In the genomic region with DNA sequence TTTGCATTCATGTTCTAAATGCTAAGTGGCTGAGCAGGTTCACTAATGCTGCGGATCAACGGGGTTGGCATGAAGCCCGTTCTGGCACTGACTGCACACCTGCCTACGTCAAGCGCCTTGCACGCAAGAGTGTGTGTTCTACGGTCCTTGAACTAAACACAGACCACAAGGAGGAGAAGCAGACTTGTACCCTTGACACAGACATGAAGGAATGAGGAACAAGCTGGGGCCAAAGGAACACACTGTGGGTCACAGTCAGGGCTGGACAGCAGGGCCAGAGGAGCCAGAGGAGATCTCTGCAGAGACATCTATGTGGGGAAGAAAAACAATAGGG, we compare ENCODE assay signal across 20 cellular contexts. TPM values are rescaled to one million over a fixed set of nuclear protein-coding genes. Genes with fewer than 3 reads are reported as not detected.
DNase-seq lines count a peak whose midpoint lies in the region; ATAC-seq and TF ChIP-seq lines count a peak whose summit lies in the region.
"Had no signal": no experiment of that assay in that cellular context is flagged by ENCODE, and none has a peak within 500 bp of the region (broad histone marks: within the 10 kb centered on the region; RNA-seq: fewer than 3 reads in every experiment).

No MANE protein-coding gene starts in this region.

- H3K4me3 Mint-ChIP-seq in nephron = no peak overlapping the region
- H3K4me3 Mint-ChIP-seq in activated T-cell treated with anti-CD3 and anti-CD28 coated beads, Interleukin-2, amount 50 U/mL, for 72 hours = no peak overlapping the region
- H3K4me3 Mint-ChIP-seq: CD4-positive, CD25-positive, alpha-beta regulatory T cell; naive thymus-derived CD4-positive, alpha-beta T cell; T-cell; WTC11 had no signal

- TF ChIP-seq POLR2A in NB4 (IDR thresholded peaks at IDR 0.05; ENCODE audit: extremely low read depth, insufficient read length) = no peak

- no peaks in the 10 kb centered on the region for H3K9me3 Mint-ChIP-seq in nephron
- no peaks in the 10 kb centered on the region for H3K9me3 Mint-ChIP-seq in activated T-cell treated with anti-CD3 and anti-CD28 coated beads, Interleukin-2, amount 50 U/mL, for 72 hours
- H3K9me3 Mint-ChIP-seq: CD4-positive, CD25-positive, alpha-beta regulatory T cell; naive thymus-derived CD4-positive, alpha-beta T cell; T-cell; WTC11 had no signal

- peaks cover 40% of the 10 kb centered on the region for H3K4me1 Mint-ChIP-seq in nephron
- H3K4me1 Mint-ChIP-seq in activated T-cell treated with anti-CD3 and anti-CD28 coated beads, Interleukin-2, amount 50 U/mL, for 72 hours (ENCODE audit: low read depth) = no peaks in the 10 kb centered on the region
- H3K4me1 Mint-ChIP-seq: CD4-positive, CD25-positive, alpha-beta regulatory T cell; naive thymus-derived CD4-positive, alpha-beta T cell; T-cell had no signal

- H3K27ac Mint-ChIP-seq in nephron = peak overlapping the region; percentile 74 to 93 (median 88)
- H3K27ac Mint-ChIP-seq in activated T-cell treated with anti-CD3 and anti-CD28 coated beads, Interleukin-2, amount 50 U/mL, for 72 hours = no peak overlapping the region
- H3K27ac Mint-ChIP-seq: CD4-positive, CD25-positive, alpha-beta regulatory T cell; T-cell; WTC11 had no signal

- H3K27me3 Mint-ChIP-seq in nephron (ENCODE audit: low read depth) = no peaks in the 10 kb centered on the region
- H3K27me3 Mint-ChIP-seq in activated T-cell treated with anti-CD3 and anti-CD28 coated beads, Interleukin-2, amount 50 U/mL, for 72 hours (ENCODE audit: low read depth) = no peaks in the 10 kb centered on the region
- H3K27me3 Mint-ChIP-seq: CD4-positive, CD25-positive, alpha-beta regulatory T cell; naive thymus-derived CD4-positive, alpha-beta T cell; T-cell had no signal

- H3K4me3 ChIP-seq in NB4 (ENCODE audit: low read depth, low read length) = no peak overlapping the region

- peaks cover 49% of the 10 kb centered on the region for H3K36me3 Mint-ChIP-seq in nephron (ENCODE audit: low read depth)
- no peaks in the 10 kb centered on the region for H3K36me3 Mint-ChIP-seq in activated T-cell treated with anti-CD3 and anti-CD28 coated beads, Interleukin-2, amount 50 U/mL, for 72 hours (ENCODE audit: insufficient read depth in 2 of 2)
- H3K36me3 Mint-ChIP-seq: CD4-positive, CD25-positive, alpha-beta regulatory T cell; T-cell had no signal

- ATAC-seq in GM21786 (IDR thresholded peaks at IDR 0.05; ENCODE audit: unreplicated experiment) = no peak
- no peak for ATAC-seq in activated T-cell treated with anti-CD3 and anti-CD28 coated beads, Interleukin-2, amount 50 U/mL, for 72 hours (replicated peaks in 1 of 2)
- ATAC-seq: left lobe of liver; naive thymus-derived CD4-positive, alpha-beta T cell; T-cell; WTC11 had no signal

- TF ChIP-seq CTCF in NB4 (IDR thresholded peaks at IDR 0.05; ENCODE audit: low read depth, low read length) (no peak), nephron (IDR thresholded peaks at IDR 0.05; ENCODE audit: unreplicated experiment in 3 of 3) (no peak)

- DNase-seq in NCI-H1417 (lab: John Stamatoyannopoulos, UW) (peak in 2 of 3 experiments; percentile 44 to 80), NCI-H1417 treated with DMSO at 0.1 percent for 48 hours (lab: John Stamatoyannopoulos, UW) (no peak), NB4 (ENCODE audit: low read depth) (peak; percentile 17), SHP77 treated with DMSO at 0.1 percent for 48 hours (lab: John Stamatoyannopoulos, UW) (peak; percentile 48), CD1c-positive myeloid dendritic cell (ENCODE audit: extremely low spot score) (no peak)
- no peak for DNase-seq in activated T-cell treated with anti-CD3 and anti-CD28 coated beads, Interleukin-2, amount 50 U/mL, for 72 hours
- DNase-seq: activated naive CD4-positive, alpha-beta T cell treated with Interleukin-2 at 50 U/mL for 16 hours; CD4-positive, CD25-positive, alpha-beta regulatory T cell; H7; naive thymus-derived CD4-positive, alpha-beta T cell; NCI-H146; OCI-M1; stimulated activated CD4-positive, alpha-beta T cell treated with anti-CD3 and anti-CD28 coated beads, Interleukin-12 subunit alpha, Interleukin-12 subunit beta, amount 100 ng/mL, for 4 hours; T-cell had no signal

RNA-seq across cellular contexts. Expression of a gene that starts 48.0 kb away (rescaled TPM):
- total RNA-seq in activated T-cell treated with anti-CD3 and anti-CD28 coated beads, Interleukin-2, amount 50 U/mL, for 72 hours = not detected
- total RNA-seq: A172; bronchial epithelial cell; CD4-positive, CD25-positive, alpha-beta regulatory T cell; H7; left lobe of liver; naive thymus-derived CD4-positive, alpha-beta T cell; T-cell; WTC11 had no signal

RNA-seq across cellular contexts. Expression of a gene that starts 53.7 kb away (rescaled TPM):
- 10 to 100 TPM; 65.9 to 77.8 TPM for total RNA-seq in activated T-cell treated with anti-CD3 and anti-CD28 coated beads, Interleukin-2, amount 50 U/mL, for 72 hours

Comparison
In these comparisons a context has a peak if more than half of its experiments do, and no peak if none do; other contexts are left out.
1. DNase-seq: peak in NCI-H1417 (2 of 3), NB4 (single experiment) and SHP77 treated with DMSO at 0.1 percent for 48 hours (single experiment); none in NCI-H1417 treated with DMSO at 0.1 percent for 48 hours (single experiment), CD1c-positive myeloid dendritic cell (single experiment) and activated T-cell treated with anti-CD3 and anti-CD28 coated beads, Interleukin-2, amount 50 U/mL, for 72 hours (0 of 2).